Comparison of ENCODE assay signal across 15 cellular contexts in genomic region chr16:83935858-83936255, GRCh38. TPM values are rescaled to one million over a fixed set of nuclear protein-coding genes. Genes with fewer than 3 reads are reported as not detected.
A peak's percentile ranks its signal among the peaks of the same experiment; 100 is the strongest.
DNase-seq lines count a peak whose midpoint lies in the region; ATAC-seq, FAIRE-seq and TF ChIP-seq lines count a peak whose summit lies in the region.
"Had no signal": no experiment of that assay in that cellular context is flagged by ENCODE, and none has a peak within 500 bp of the region (broad histone marks: within the 10 kb centered on the region; RNA-seq: fewer than 3 reads in every experiment).

No MANE protein-coding gene starts in this region.

- H3K9me3 ChIP-seq in H1 (ENCODE audit: insufficient read depth in 2 of 2, low read depth in 1 of 2, low read length in 1 of 2) (no peaks in the 10 kb centered on the region), kidney (ENCODE audit: control insufficient read depth in 1 of 2, low read length in 2 of 2) (no peaks in the 10 kb centered on the region), body of pancreas (no peaks in the 10 kb centered on the region)
- H3K9me3 ChIP-seq: BLaER1, HAP-1 had no signal

- no peak overlapping the region for H2BK5ac ChIP-seq in H1 (ENCODE audit: low read depth, low read length)

- 91% methylated on average over 9 of the region's 10 CpGs; no CpG with 5 or more reads in 1 of the 2 experiments for WGBS in H1 (ENCODE audit: extremely low coverage in 1 of 2, insufficient coverage in 1 of 2, insufficient read length in 1 of 2, insufficient replicate concordance in 2 of 2, low coverage in 1 of 2, low lambda C conversion rate in 2 of 2, missing lambda C conversion rate in 1 of 2), 2 experiments
- WGBS in body of pancreas, 2 donors, result 86% methylated on average over 9 of the region's 10 CpGs; no CpG with 5 or more reads in 1 of the 2 donors

- no peak for TF ChIP-seq EP300 in H1 (IDR thresholded peaks at IDR 0.05; ENCODE audit: borderline replicate concordance in 1 of 2, low read depth in 2 of 2, low read length in 2 of 2)

- H4K20me1 ChIP-seq in H1 (replicated peaks in 1 of 2; ENCODE audit: control insufficient read depth in 1 of 2, insufficient read depth in 2 of 2, low read length in 2 of 2), result peaks cover 0 to 6% of the 10 kb centered on the region in 2 experiments
- H4K20me1 ChIP-seq: BLaER1 had no signal

- TF ChIP-seq POLR2A in H1 (IDR thresholded peaks at IDR 0.05; ENCODE audit: control extremely low read depth in 1 of 2, low read depth in 2 of 2, low read length in 2 of 2), result no peak
- TF ChIP-seq POLR2A in body of pancreas (IDR thresholded peaks at IDR 0.05), result no peak

- CTCF ChIA-PET in H1 (lab: Charles Lee; ENCODE audit: partially characterized antibody), result interaction anchor here (0.9 to 5.0 kb wide), 6 partner anchors 9 to 803 kb away, joined by 3 to 35 read pairs (median 5); partner anchors contain the start of gene OSGIN1

- POLR2A ChIA-PET in H1 (lab: Charles Lee; ENCODE audit: partially characterized antibody), result interaction anchor here (1.1 to 3.4 kb wide), 2 partner anchors 8 to 76 kb away, joined by 3 to 19 read pairs; no protein-coding TSS in a partner anchor

- ATAC-seq in Right ventricle myocardium superior (ENCODE audit: poor library complexity), result no peak
- no peak for ATAC-seq in body of pancreas

- FAIRE-seq in H1 (lab: Jason Lieb, UNC) (no peak), kidney (lab: Jason Lieb, UNC) (no peak)

- no peak overlapping the region for H3K23ac ChIP-seq in H1 (ENCODE audit: insufficient read length)

- no peaks in the 10 kb centered on the region for H3K36me3 ChIP-seq in H1 (ENCODE audit: control insufficient read depth in 2 of 4, insufficient read depth in 4 of 4, low read length in 3 of 4)
- no peaks in the 10 kb centered on the region for H3K36me3 ChIP-seq in kidney (ENCODE audit: control insufficient read depth in 1 of 2, insufficient read depth in 2 of 2, low read length in 2 of 2)
- H3K36me3 ChIP-seq in body of pancreas (replicated peaks in 1 of 2; ENCODE audit: insufficient read depth in 1 of 2, low read depth in 2 of 2), result no peaks in the 10 kb centered on the region
- H3K36me3 ChIP-seq: BLaER1, HAP-1 had no signal

- H3K23me2 ChIP-seq in H1 (ENCODE audit: low read depth, low read length), result no peaks in the 10 kb centered on the region

- H2BK15ac ChIP-seq in H1 (ENCODE audit: low read length), result no peak overlapping the region

- H3K27ac ChIP-seq in H1 (ENCODE audit: low read depth, low read length) (no peak overlapping the region; the same call in 1 of the 2 replicates), kidney (ENCODE audit: low read depth in 2 of 2, low read length in 2 of 2) (no peak overlapping the region), body of pancreas (no peak overlapping the region)
- H3K27ac ChIP-seq: BLaER1 had no signal

- no peak overlapping the region for H3K4ac ChIP-seq in H1 (replicated peaks; ENCODE audit: insufficient read length, low read depth, low read length)

- H3K79me1 ChIP-seq in H1 (ENCODE audit: low read depth, low read length), result no peaks in the 10 kb centered on the region

- no peaks in the 10 kb centered on the region; a peak in 1 of 7 replicates for H3K27me3 ChIP-seq in H1 (replicated peaks in 1 of 4; ENCODE audit: control insufficient read depth in 3 of 4, extremely low read depth in 1 of 4, insufficient read depth in 3 of 4, low read length in 3 of 4)
- H3K27me3 ChIP-seq in body of pancreas, result no peaks in the 10 kb centered on the region
- H3K27me3 ChIP-seq: BLaER1 had no signal

- no peak overlapping the region for H3K18ac ChIP-seq in H1 (ENCODE audit: extremely low read depth, low read length)

- H2AFZ ChIP-seq in H1 (ENCODE audit: low read length), result no peak overlapping the region

- no peak overlapping the region for H3K14ac ChIP-seq in H1 (ENCODE audit: insufficient read length)

- no peak overlapping the region for H4K5ac ChIP-seq in H1 (ENCODE audit: insufficient read length, low read depth, low read length)

- H3K9ac ChIP-seq in H1 (replicated peaks in 1 of 4; ENCODE audit: extremely low read depth in 1 of 4, low read depth in 3 of 4, low read length in 3 of 4) (no peak overlapping the region), kidney (ENCODE audit: low read length in 2 of 2) (no peak overlapping the region)
- H3K9ac ChIP-seq: BLaER1 had no signal

- TF ChIP-seq CTCF in H1 (IDR thresholded peaks at IDR 0.05; ENCODE audit: control extremely low read depth in 1 of 3, insufficient read depth in 1 of 3, low read depth in 1 of 3, low read length in 3 of 3) (no peak), kidney (IDR thresholded peaks at IDR 0.05; ENCODE audit: borderline replicate concordance, extremely low read depth, insufficient read depth) (no peak), body of pancreas (IDR thresholded peaks at IDR 0.05) (no peak)

- no peak overlapping the region for H2BK12ac ChIP-seq in H1 (ENCODE audit: low read depth, low read length)

- TF ChIP-seq RAD21 in H1 (IDR thresholded peaks at IDR 0.05 in 1 of 2, conservative IDR thresholded peaks at IDR 0.05 in 1 of 2; ENCODE audit: low read depth in 2 of 2, low read length in 2 of 2), result no peak

- H3K4me3 ChIP-seq in H1 (ENCODE audit: extremely low read depth in 1 of 4, insufficient read depth in 2 of 4, low read depth in 3 of 4, low read length in 4 of 4) (no peak overlapping the region), kidney (ENCODE audit: low read length in 2 of 2) (no peak overlapping the region), body of pancreas (no peak overlapping the region)
- H3K4me3 ChIP-seq: BLaER1, HAP-1 had no signal

- no peak overlapping the region for H2BK20ac ChIP-seq in H1 (ENCODE audit: low read length)

- no peak overlapping the region for H2AK5ac ChIP-seq in H1 (ENCODE audit: low read depth, low read length)

- H2BK120ac ChIP-seq in H1 (replicated peaks; ENCODE audit: low read depth, low read length), result no peak overlapping the region

- H4K8ac ChIP-seq in H1 (ENCODE audit: extremely low read depth, insufficient read depth, low read length), result peak overlapping the region; percentile 40; the same call in 1 of the 2 replicates

- no peaks in the 10 kb centered on the region for H3K79me2 ChIP-seq in H1 (ENCODE audit: control insufficient read depth in 1 of 2, insufficient read depth in 2 of 2, low read length in 2 of 2)

- no peak overlapping the region for H3K56ac ChIP-seq in H1 (replicated peaks; ENCODE audit: insufficient read length, low read depth, low read length)

- intact Hi-C loops in Right ventricle myocardium superior (cut with DNase I) (no loop called here), cardiac septum (cut with DNase I) (no loop called here), kidney (cut with DNase I) (no loop called here), body of pancreas (cut with DNase I) (no loop called here)

- H4K91ac ChIP-seq in H1 (replicated peaks; ENCODE audit: insufficient read length, low read length), result no peak overlapping the region

- H3K4me1 ChIP-seq in H1 (replicated peaks in 1 of 4; ENCODE audit: control insufficient read depth in 3 of 4, insufficient read depth in 4 of 4, low read length in 3 of 4), result peaks cover 0 to 5% (median 3%) of the 10 kb centered on the region in 4 experiments; a peak in 3 of 7 replicates
- no peaks in the 10 kb centered on the region for H3K4me1 ChIP-seq in kidney (ENCODE audit: control insufficient read depth in 1 of 2, insufficient read depth in 1 of 2, low read depth in 1 of 2, low read length in 2 of 2)
- H3K4me1 ChIP-seq in body of pancreas, result no peaks in the 10 kb centered on the region
- H3K4me1 ChIP-seq: HAP-1 had no signal

- no peak overlapping the region for H3K4me2 ChIP-seq in H1 (ENCODE audit: insufficient read depth in 1 of 2, low read depth in 2 of 2, low read length in 2 of 2)
- H3K4me2 ChIP-seq: BLaER1 had no signal

- DNase-seq in Right ventricle myocardium superior, result peak; percentile 37
- no peak for DNase-seq in cardiac septum (ENCODE audit: low spot score)
- peak; percentile 21 for DNase-seq in HPDE6-E6E7 (ENCODE audit: extremely low spot score)
- DNase-seq in H1 (ENCODE audit: low read depth in 1 of 2, low spot score in 2 of 2), result no peak
- peak; percentile 60 for DNase-seq in kidney
- DNase-seq in body of pancreas, result no peak
- no peak for DNase-seq in cortex of kidney (lab: John Stamatoyannopoulos, UW)
- DNase-seq in superior temporal gyrus (ENCODE audit: extremely low spot score), result no peak
- DNase-seq: 8988T; CD4-positive, alpha-beta memory T cell; DMS79 treated with DMSO at 0.1 percent for 48 hours; GF-D8 had no signal

RNA-seq across cellular contexts. Expression of gene OSGIN1, which starts 17.2 kb away (rescaled TPM):
- total RNA-seq in Right ventricle myocardium superior, result 7.2 TPM
- 12.6 TPM for total RNA-seq in cardiac septum
- total RNA-seq in H1 (2021; fragmentation: NEBNext Ultra II Directional; extraction: Animal tissue kit (Norgen Biotek cat#: 25700)), result 0.48 and 0.58 TPM in 2 replicates
- 0.76 and 1.5 TPM in 2 replicates for polyA plus RNA-seq in H1 (2011; rRNA removed)
- 1.2 TPM for polyA plus RNA-seq in H1 (2011; cell fraction: cytosol; rRNA removed)
- 2.4 TPM for polyA plus RNA-seq in H1 (2011; cell fraction: nucleus; rRNA removed)
- 0.53 to 0.86 TPM (median 0.70 TPM) in 4 replicates for polyA plus RNA-seq in H1 (2012, experiment 1 of 2)
- polyA plus RNA-seq in H1 (2012, experiment 2 of 2), result 0.34 TPM
- 0.34 TPM for polyA plus RNA-seq in H1 (2013, experiment 1 of 2)
- 0.48 TPM for polyA plus RNA-seq in H1 (2013, experiment 2 of 2)
- 0.16 and 0.22 TPM in 2 replicates for polyA minus RNA-seq in H1 (2011; rRNA and poly(A)+ RNA removed)
- polyA minus RNA-seq in H1 (2011; cell fraction: cytosol; rRNA and poly(A)+ RNA removed), result 0.59 TPM
- 2.5 TPM for polyA minus RNA-seq in H1 (2011; cell fraction: nucleus; rRNA and poly(A)+ RNA removed)
- 6.3 TPM for total RNA-seq in kidney
- polyA plus RNA-seq in kidney (ENCODE audit: insufficient read depth, low read depth, low replicate concordance), result 14.5 TPM
- 1 to 10 TPM; 4.0 to 5.2 TPM for total RNA-seq in body of pancreas

RNA-seq across cellular contexts. Expression of gene NECAB2, which starts 32.2 kb away (rescaled TPM):
- total RNA-seq in Right ventricle myocardium superior (0.46 TPM), cardiac septum (2.5 TPM), kidney (0.82 TPM), body of pancreas (1 to 10 TPM; 1.0 to 3.6 TPM)
- total RNA-seq in H1 (2021; fragmentation: NEBNext Ultra II Directional; extraction: Animal tissue kit (Norgen Biotek cat#: 25700)), result 2.0 and 3.6 TPM in 2 replicates
- polyA plus RNA-seq in H1 (2011; rRNA removed) (4.2 and 7.5 TPM in 2 replicates), kidney (ENCODE audit: insufficient read depth, low read depth, low replicate concordance) (47.0 TPM)
- polyA plus RNA-seq in H1 (2011; cell fraction: cytosol; rRNA removed), result 5.4 TPM
- 27.9 TPM for polyA plus RNA-seq in H1 (2011; cell fraction: nucleus; rRNA removed)
- 3.8 to 7.5 TPM (median 5.9 TPM) in 4 replicates for polyA plus RNA-seq in H1 (2012, experiment 1 of 2)
- polyA plus RNA-seq in H1 (2012, experiment 2 of 2), result 2.7 TPM
- polyA plus RNA-seq in H1 (2013, experiment 1 of 2), result 3.8 TPM
- polyA plus RNA-seq in H1 (2013, experiment 2 of 2), result 4.0 TPM
- 2.3 and 3.2 TPM in 2 replicates for polyA minus RNA-seq in H1 (2011; rRNA and poly(A)+ RNA removed)
- 2.6 TPM for polyA minus RNA-seq in H1 (2011; cell fraction: cytosol; rRNA and poly(A)+ RNA removed)
- 4.1 TPM for polyA minus RNA-seq in H1 (2011; cell fraction: nucleus; rRNA and poly(A)+ RNA removed)
- total RNA-seq: CD4-positive, alpha-beta memory T cell; HT1080 had no signal
- polyA plus RNA-seq: CD4-positive, alpha-beta memory T cell had no signal

RNA-seq across cellular contexts. Expression of gene MLYCD, which starts 36.9 kb away (rescaled TPM):
- 49.3 TPM for total RNA-seq in Right ventricle myocardium superior
- 20.1 TPM for total RNA-seq in cardiac septum
- total RNA-seq in H1 (2021; fragmentation: NEBNext Ultra II Directional; extraction: Animal tissue kit (Norgen Biotek cat#: 25700)), result 5.8 and 7.0 TPM in 2 replicates
- polyA plus RNA-seq in H1 (2011; rRNA removed), result 3.7 and 4.6 TPM in 2 replicates
- polyA plus RNA-seq in H1 (2011; cell fraction: cytosol; rRNA removed), result 3.9 TPM
- 12.8 TPM for polyA plus RNA-seq in H1 (2011; cell fraction: nucleus; rRNA removed)
- 3.2 to 3.9 TPM (median 3.6 TPM) in 4 replicates for polyA plus RNA-seq in H1 (2012, experiment 1 of 2)
- 1.7 TPM for polyA plus RNA-seq in H1 (2012, experiment 2 of 2)
- 3.0 TPM for polyA plus RNA-seq in H1 (2013, experiment 1 of 2)
- polyA plus RNA-seq in H1 (2013, experiment 2 of 2), result 2.4 TPM
- 18.3 and 19.3 TPM in 2 replicates for polyA minus RNA-seq in H1 (2011; rRNA and poly(A)+ RNA removed)
- polyA minus RNA-seq in H1 (2011; cell fraction: cytosol; rRNA and poly(A)+ RNA removed), result 6.3 TPM
- 26.2 TPM for polyA minus RNA-seq in H1 (2011; cell fraction: nucleus; rRNA and poly(A)+ RNA removed)
- 8.8 TPM for total RNA-seq in kidney
- 9.1 TPM for polyA plus RNA-seq in kidney (ENCODE audit: insufficient read depth, low read depth, low replicate concordance)
- 10 to 100 TPM; 19.2 to 29.3 TPM for total RNA-seq in body of pancreas

Comparison
In these comparisons a context has a peak if more than half of its experiments do, and no peak if none do; other contexts are left out.
1. DNase-seq: peak in Right ventricle myocardium superior (single experiment), HPDE6-E6E7 (single experiment) and kidney (single experiment); none in cardiac septum (single experiment), H1 (0 of 2), body of pancreas (0 of 4), cortex of kidney (single experiment) and superior temporal gyrus (single experiment).